Comparison of ENCODE assay signal across 1 cellular context in the genomic region with DNA sequence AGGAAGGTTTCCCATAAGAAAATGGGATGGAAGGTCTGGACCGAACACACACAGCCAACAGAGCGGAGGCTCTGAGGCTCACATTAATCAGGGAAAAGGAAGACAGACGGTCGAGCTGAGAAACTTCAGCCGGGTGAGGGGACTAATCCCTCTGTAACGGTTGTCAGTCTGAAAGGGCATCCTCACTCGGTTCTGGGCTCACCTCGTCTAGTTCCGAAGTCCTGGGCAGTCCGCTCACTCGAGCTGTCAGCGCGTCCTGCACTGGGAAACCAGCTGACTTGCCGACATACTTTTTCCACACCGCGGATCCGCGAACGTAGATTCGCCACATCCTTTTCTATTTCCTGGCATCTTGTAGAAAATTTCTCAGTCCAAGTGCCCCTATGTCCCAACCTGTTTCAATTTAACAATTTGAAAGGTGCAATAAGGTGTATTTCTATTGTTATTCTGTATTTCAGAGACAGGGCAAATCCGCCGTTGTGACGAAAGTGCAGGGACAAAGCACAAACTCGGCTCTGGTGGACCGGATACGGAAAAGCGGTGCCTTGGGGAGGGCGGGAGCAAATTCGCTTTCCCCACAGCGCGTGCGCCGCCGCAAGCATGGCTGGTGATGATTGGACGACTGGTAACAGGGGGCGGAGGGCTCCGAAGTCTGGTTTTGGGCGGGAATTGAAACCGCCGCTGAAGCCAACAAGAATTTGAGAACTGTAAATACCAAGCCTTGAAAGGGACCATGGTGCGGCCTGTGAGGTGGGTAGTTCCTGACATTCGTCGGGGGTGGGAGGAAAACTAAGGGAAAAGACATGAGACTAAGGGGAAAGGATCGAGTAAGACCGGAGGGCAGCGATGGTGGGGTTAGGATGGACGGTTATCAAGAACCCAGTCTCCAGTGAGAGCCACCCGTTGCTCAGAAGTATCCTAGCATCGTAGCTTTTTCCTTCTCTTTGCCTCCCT.
TF ChIP-seq lines count a peak whose summit lies in the region.

A gene with protein sequence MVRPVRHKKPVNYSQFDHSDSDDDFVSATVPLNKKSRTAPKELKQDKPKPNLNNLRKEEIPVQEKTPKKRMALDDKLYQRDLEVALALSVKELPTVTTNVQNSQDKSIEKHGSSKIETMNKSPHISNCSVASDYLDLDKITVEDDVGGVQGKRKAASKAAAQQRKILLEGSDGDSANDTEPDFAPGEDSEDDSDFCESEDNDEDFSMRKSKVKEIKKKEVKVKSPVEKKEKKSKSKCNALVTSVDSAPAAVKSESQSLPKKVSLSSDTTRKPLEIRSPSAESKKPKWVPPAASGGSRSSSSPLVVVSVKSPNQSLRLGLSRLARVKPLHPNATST (plus strand): TSS at position 684 of the 954 bp plus-strand sequence. CDS start 50 bp downstream, at position 734.

TF ChIP-seq in WTC11, 78 proteins besides CTCF, POLR2A, EP300 and RAD21 (continued from another document and continues in another):
- TF ChIP-seq, protein P1, sequence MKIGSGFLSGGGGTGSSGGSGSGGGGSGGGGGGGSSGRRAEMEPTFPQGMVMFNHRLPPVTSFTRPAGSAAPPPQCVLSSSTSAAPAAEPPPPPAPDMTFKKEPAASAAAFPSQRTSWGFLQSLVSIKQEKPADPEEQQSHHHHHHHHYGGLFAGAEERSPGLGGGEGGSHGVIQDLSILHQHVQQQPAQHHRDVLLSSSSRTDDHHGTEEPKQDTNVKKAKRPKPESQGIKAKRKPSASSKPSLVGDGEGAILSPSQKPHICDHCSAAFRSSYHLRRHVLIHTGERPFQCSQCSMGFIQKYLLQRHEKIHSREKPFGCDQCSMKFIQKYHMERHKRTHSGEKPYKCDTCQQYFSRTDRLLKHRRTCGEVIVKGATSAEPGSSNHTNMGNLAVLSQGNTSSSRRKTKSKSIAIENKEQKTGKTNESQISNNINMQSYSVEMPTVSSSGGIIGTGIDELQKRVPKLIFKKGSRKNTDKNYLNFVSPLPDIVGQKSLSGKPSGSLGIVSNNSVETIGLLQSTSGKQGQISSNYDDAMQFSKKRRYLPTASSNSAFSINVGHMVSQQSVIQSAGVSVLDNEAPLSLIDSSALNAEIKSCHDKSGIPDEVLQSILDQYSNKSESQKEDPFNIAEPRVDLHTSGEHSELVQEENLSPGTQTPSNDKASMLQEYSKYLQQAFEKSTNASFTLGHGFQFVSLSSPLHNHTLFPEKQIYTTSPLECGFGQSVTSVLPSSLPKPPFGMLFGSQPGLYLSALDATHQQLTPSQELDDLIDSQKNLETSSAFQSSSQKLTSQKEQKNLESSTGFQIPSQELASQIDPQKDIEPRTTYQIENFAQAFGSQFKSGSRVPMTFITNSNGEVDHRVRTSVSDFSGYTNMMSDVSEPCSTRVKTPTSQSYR (CRISPR knock-in tag; IDR thresholded peaks at IDR 0.05) = no peak
- TF ChIP-seq FOXP1 (CRISPR knock-in tag; IDR thresholded peaks at IDR 0.05; ENCODE audit: borderline replicate concordance) (peak; percentile 76; the same call in 1 of the 2 replicates), NFE2L1 (CRISPR knock-in tag; IDR thresholded peaks at IDR 0.05) (0 out of 2 replicates have a peak, but pooled peaks have one; percentile 9), ETV6 (CRISPR knock-in tag; IDR thresholded peaks at IDR 0.05) (peak; percentile 75; the same call in 1 of the 2 replicates), CREM (CRISPR knock-in tag; IDR thresholded peaks at IDR 0.05) (peak; percentile 74; the same call in 1 of the 2 replicates), SP1 (CRISPR knock-in tag; conservative IDR thresholded peaks at IDR 0.05) (peak; percentile 83), MYBL2 (CRISPR knock-in tag; IDR thresholded peaks at IDR 0.05) (peak; percentile 75; the same call in 1 of the 2 replicates), CBFB (CRISPR knock-in tag; IDR thresholded peaks at IDR 0.05; ENCODE audit: low read depth) (no peak), TEAD1 (CRISPR knock-in tag; IDR thresholded peaks at IDR 0.05) (no peak), RORB (CRISPR knock-in tag; IDR thresholded peaks at IDR 0.05) (no peak), ZBTB21 (CRISPR knock-in tag; IDR thresholded peaks at IDR 0.05; ENCODE audit: borderline replicate concordance) (no peak), SOX15 (CRISPR knock-in tag; IDR thresholded peaks at IDR 0.05) (no peak), FOXK1 (CRISPR knock-in tag; IDR thresholded peaks at IDR 0.05) (peak; percentile 83)
- TF ChIP-seq, protein P2, sequence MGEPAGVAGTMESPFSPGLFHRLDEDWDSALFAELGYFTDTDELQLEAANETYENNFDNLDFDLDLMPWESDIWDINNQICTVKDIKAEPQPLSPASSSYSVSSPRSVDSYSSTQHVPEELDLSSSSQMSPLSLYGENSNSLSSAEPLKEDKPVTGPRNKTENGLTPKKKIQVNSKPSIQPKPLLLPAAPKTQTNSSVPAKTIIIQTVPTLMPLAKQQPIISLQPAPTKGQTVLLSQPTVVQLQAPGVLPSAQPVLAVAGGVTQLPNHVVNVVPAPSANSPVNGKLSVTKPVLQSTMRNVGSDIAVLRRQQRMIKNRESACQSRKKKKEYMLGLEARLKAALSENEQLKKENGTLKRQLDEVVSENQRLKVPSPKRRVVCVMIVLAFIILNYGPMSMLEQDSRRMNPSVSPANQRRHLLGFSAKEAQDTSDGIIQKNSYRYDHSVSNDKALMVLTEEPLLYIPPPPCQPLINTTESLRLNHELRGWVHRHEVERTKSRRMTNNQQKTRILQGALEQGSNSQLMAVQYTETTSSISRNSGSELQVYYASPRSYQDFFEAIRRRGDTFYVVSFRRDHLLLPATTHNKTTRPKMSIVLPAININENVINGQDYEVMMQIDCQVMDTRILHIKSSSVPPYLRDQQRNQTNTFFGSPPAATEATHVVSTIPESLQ (CRISPR knock-in tag; IDR thresholded peaks at IDR 0.05) = no peak
- TF ChIP-seq, protein P3, sequence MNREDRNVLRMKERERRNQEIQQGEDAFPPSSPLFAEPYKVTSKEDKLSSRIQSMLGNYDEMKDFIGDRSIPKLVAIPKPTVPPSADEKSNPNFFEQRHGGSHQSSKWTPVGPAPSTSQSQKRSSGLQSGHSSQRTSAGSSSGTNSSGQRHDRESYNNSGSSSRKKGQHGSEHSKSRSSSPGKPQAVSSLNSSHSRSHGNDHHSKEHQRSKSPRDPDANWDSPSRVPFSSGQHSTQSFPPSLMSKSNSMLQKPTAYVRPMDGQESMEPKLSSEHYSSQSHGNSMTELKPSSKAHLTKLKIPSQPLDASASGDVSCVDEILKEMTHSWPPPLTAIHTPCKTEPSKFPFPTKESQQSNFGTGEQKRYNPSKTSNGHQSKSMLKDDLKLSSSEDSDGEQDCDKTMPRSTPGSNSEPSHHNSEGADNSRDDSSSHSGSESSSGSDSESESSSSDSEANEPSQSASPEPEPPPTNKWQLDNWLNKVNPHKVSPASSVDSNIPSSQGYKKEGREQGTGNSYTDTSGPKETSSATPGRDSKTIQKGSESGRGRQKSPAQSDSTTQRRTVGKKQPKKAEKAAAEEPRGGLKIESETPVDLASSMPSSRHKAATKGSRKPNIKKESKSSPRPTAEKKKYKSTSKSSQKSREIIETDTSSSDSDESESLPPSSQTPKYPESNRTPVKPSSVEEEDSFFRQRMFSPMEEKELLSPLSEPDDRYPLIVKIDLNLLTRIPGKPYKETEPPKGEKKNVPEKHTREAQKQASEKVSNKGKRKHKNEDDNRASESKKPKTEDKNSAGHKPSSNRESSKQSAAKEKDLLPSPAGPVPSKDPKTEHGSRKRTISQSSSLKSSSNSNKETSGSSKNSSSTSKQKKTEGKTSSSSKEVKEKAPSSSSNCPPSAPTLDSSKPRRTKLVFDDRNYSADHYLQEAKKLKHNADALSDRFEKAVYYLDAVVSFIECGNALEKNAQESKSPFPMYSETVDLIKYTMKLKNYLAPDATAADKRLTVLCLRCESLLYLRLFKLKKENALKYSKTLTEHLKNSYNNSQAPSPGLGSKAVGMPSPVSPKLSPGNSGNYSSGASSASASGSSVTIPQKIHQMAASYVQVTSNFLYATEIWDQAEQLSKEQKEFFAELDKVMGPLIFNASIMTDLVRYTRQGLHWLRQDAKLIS (CRISPR knock-in tag; IDR thresholded peaks at IDR 0.05; ENCODE audit: borderline replicate concordance) = no peak
- TF ChIP-seq, protein P4, sequence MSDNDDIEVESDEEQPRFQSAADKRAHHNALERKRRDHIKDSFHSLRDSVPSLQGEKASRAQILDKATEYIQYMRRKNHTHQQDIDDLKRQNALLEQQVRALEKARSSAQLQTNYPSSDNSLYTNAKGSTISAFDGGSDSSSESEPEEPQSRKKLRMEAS (CRISPR knock-in tag; IDR thresholded peaks at IDR 0.05) = peak; percentile 66; the same call in 1 of the 2 replicates
- TF ChIP-seq, protein P5, sequence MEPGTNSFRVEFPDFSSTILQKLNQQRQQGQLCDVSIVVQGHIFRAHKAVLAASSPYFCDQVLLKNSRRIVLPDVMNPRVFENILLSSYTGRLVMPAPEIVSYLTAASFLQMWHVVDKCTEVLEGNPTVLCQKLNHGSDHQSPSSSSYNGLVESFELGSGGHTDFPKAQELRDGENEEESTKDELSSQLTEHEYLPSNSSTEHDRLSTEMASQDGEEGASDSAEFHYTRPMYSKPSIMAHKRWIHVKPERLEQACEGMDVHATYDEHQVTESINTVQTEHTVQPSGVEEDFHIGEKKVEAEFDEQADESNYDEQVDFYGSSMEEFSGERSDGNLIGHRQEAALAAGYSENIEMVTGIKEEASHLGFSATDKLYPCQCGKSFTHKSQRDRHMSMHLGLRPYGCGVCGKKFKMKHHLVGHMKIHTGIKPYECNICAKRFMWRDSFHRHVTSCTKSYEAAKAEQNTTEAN (CRISPR knock-in tag; IDR thresholded peaks at IDR 0.05) = peak; percentile 46; the same call in 1 of the 2 replicates
- TF ChIP-seq, protein P6, sequence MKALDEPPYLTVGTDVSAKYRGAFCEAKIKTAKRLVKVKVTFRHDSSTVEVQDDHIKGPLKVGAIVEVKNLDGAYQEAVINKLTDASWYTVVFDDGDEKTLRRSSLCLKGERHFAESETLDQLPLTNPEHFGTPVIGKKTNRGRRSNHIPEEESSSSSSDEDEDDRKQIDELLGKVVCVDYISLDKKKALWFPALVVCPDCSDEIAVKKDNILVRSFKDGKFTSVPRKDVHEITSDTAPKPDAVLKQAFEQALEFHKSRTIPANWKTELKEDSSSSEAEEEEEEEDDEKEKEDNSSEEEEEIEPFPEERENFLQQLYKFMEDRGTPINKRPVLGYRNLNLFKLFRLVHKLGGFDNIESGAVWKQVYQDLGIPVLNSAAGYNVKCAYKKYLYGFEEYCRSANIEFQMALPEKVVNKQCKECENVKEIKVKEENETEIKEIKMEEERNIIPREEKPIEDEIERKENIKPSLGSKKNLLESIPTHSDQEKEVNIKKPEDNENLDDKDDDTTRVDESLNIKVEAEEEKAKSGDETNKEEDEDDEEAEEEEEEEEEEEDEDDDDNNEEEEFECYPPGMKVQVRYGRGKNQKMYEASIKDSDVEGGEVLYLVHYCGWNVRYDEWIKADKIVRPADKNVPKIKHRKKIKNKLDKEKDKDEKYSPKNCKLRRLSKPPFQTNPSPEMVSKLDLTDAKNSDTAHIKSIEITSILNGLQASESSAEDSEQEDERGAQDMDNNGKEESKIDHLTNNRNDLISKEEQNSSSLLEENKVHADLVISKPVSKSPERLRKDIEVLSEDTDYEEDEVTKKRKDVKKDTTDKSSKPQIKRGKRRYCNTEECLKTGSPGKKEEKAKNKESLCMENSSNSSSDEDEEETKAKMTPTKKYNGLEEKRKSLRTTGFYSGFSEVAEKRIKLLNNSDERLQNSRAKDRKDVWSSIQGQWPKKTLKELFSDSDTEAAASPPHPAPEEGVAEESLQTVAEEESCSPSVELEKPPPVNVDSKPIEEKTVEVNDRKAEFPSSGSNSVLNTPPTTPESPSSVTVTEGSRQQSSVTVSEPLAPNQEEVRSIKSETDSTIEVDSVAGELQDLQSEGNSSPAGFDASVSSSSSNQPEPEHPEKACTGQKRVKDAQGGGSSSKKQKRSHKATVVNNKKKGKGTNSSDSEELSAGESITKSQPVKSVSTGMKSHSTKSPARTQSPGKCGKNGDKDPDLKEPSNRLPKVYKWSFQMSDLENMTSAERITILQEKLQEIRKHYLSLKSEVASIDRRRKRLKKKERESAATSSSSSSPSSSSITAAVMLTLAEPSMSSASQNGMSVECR (CRISPR knock-in tag; IDR thresholded peaks at IDR 0.05; ENCODE audit: borderline replicate concordance) = peak; percentile 16; the same call in 1 of the 2 replicates
- TF ChIP-seq, protein P7, sequence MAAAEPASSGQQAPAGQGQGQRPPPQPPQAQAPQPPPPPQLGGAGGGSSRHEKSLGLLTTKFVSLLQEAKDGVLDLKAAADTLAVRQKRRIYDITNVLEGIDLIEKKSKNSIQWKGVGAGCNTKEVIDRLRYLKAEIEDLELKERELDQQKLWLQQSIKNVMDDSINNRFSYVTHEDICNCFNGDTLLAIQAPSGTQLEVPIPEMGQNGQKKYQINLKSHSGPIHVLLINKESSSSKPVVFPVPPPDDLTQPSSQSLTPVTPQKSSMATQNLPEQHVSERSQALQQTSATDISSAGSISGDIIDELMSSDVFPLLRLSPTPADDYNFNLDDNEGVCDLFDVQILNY (CRISPR knock-in tag; IDR thresholded peaks at IDR 0.05) = peak; percentile 92
- TF ChIP-seq, protein P8, sequence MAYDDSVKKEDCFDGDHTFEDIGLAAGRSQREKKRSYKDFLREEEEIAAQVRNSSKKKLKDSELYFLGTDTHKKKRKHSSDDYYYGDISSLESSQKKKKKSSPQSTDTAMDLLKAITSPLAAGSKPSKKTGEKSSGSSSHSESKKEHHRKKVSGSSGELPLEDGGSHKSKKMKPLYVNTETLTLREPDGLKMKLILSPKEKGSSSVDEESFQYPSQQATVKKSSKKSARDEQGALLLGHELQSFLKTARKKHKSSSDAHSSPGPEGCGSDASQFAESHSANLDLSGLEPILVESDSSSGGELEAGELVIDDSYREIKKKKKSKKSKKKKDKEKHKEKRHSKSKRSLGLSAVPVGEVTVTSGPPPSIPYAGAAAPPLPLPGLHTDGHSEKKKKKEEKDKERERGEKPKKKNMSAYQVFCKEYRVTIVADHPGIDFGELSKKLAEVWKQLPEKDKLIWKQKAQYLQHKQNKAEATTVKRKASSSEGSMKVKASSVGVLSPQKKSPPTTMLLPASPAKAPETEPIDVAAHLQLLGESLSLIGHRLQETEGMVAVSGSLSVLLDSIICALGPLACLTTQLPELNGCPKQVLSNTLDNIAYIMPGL (CRISPR knock-in tag; IDR thresholded peaks at IDR 0.05) = no peak
- TF ChIP-seq, protein P9, sequence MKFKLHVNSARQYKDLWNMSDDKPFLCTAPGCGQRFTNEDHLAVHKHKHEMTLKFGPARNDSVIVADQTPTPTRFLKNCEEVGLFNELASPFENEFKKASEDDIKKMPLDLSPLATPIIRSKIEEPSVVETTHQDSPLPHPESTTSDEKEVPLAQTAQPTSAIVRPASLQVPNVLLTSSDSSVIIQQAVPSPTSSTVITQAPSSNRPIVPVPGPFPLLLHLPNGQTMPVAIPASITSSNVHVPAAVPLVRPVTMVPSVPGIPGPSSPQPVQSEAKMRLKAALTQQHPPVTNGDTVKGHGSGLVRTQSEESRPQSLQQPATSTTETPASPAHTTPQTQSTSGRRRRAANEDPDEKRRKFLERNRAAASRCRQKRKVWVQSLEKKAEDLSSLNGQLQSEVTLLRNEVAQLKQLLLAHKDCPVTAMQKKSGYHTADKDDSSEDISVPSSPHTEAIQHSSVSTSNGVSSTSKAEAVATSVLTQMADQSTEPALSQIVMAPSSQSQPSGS (CRISPR knock-in tag; IDR thresholded peaks at IDR 0.05; ENCODE audit: borderline replicate concordance, low read depth) = no peak
- TF ChIP-seq, protein P10, sequence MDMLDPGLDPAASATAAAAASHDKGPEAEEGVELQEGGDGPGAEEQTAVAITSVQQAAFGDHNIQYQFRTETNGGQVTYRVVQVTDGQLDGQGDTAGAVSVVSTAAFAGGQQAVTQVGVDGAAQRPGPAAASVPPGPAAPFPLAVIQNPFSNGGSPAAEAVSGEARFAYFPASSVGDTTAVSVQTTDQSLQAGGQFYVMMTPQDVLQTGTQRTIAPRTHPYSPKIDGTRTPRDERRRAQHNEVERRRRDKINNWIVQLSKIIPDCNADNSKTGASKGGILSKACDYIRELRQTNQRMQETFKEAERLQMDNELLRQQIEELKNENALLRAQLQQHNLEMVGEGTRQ (CRISPR knock-in tag; IDR thresholded peaks at IDR 0.05) = peak; percentile 90
- TF ChIP-seq, protein P11, sequence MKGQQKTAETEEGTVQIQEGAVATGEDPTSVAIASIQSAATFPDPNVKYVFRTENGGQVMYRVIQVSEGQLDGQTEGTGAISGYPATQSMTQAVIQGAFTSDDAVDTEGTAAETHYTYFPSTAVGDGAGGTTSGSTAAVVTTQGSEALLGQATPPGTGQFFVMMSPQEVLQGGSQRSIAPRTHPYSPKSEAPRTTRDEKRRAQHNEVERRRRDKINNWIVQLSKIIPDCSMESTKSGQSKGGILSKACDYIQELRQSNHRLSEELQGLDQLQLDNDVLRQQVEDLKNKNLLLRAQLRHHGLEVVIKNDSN (CRISPR knock-in tag; IDR thresholded peaks at IDR 0.05) = peak; percentile 84
